ENCODE assay signal across 33 cellular contexts in genomic region chr2:41919135-41919534, GRCh38.
DNase-seq lines count a peak whose midpoint lies in the region; ATAC-seq, FAIRE-seq and TF ChIP-seq lines count a peak whose summit lies in the region.
"Had no signal": no experiment of that assay in that cellular context is flagged by ENCODE, and none has a peak within 500 bp of the region (broad histone marks: within the 10 kb centered on the region; RNA-seq: fewer than 3 reads in every experiment).

No MANE protein-coding gene starts in this region.

- FAIRE-seq in urothelium cell line (lab: Jason Lieb, UNC), result peak; percentile 9
- FAIRE-seq: A204.1, A549, D721Med had no signal

- ATAC-seq in HG03039 (IDR thresholded peaks at IDR 0.05; ENCODE audit: unreplicated experiment) (no peak), GM21381 (IDR thresholded peaks at IDR 0.05; ENCODE audit: unreplicated experiment) (no peak)
- ATAC-seq: A549; CD8-positive, alpha-beta T cell had no signal

- no CpG with 5 or more reads among the region's 3 CpGs for WGBS in neuronal stem cell (ENCODE audit: extremely low coverage in 2 of 2, insufficient read length in 2 of 2, insufficient replicate concordance in 1 of 2), 2 donors

- H2BK12ac ChIP-seq in neuronal stem cell (ENCODE audit: low read length), result no peak overlapping the region

- H3K14ac ChIP-seq in neuronal stem cell (ENCODE audit: low read length), result no peak overlapping the region

- no peak overlapping the region for H3K9ac ChIP-seq in neuronal stem cell (ENCODE audit: low read depth, low read length, poor library complexity)
- H3K9ac ChIP-seq: BLaER1; BLaER1 treated with 17β-estradiol and CSF1 and Interleukin-3, amounts not matched to agents 10 nM and 100 nM had no signal

- no peak overlapping the region for H2AFZ ChIP-seq in neuronal stem cell (ENCODE audit: low read length)

- no peak overlapping the region for H2BK120ac ChIP-seq in neuronal stem cell (ENCODE audit: low read depth, low read length)

- H3K4ac ChIP-seq in neuronal stem cell (ENCODE audit: low read length), result no peak overlapping the region

- H3K23ac ChIP-seq in neuronal stem cell (ENCODE audit: low read depth, low read length, poor library complexity), result no peak overlapping the region

- peaks cover 0 to 3% of the 10 kb centered on the region in 2 donors for H3K4me1 ChIP-seq in neuronal stem cell (ENCODE audit: control insufficient read depth in 2 of 2, insufficient read depth in 1 of 2, low read depth in 1 of 2, low read length in 2 of 2)
- H3K4me1 ChIP-seq: BE2C; BLaER1; BLaER1 treated with 17β-estradiol and CSF1 and Interleukin-3, amounts not matched to agents 10 nM and 100 nM had no signal

- H4K8ac ChIP-seq in neuronal stem cell (ENCODE audit: low read depth, low read length), result no peak overlapping the region

- H2BK5ac ChIP-seq in neuronal stem cell (ENCODE audit: low read length), result no peak overlapping the region

- H3K27me3 ChIP-seq in neuronal stem cell (ENCODE audit: control insufficient read depth in 3 of 3, insufficient read depth in 3 of 3, low read depth in 1 of 3, low read length in 3 of 3), result peaks cover 0 to 3% (median 0%) of the 10 kb centered on the region in 3 experiments
- H3K27me3 ChIP-seq: BE2C; BLaER1; BLaER1 treated with 17β-estradiol and CSF1 and Interleukin-3, amounts not matched to agents 10 nM and 100 nM had no signal

- H3K27ac ChIP-seq in coronary artery (no peak overlapping the region), neuronal stem cell (replicated peaks; ENCODE audit: low read length) (no peak overlapping the region)
- H3K27ac ChIP-seq: 22Rv1; BLaER1; BLaER1 treated with 17β-estradiol and CSF1 and Interleukin-3, amounts not matched to agents 10 nM and 100 nM; C4-2B had no signal

- no peak for TF ChIP-seq CTCF in coronary artery (IDR thresholded peaks at IDR 0.05)

- H3K79me1 ChIP-seq in neuronal stem cell (ENCODE audit: low read depth, low read length), result no peaks in the 10 kb centered on the region

- H3K9me3 ChIP-seq in neuronal stem cell (replicated peaks in 1 of 2; ENCODE audit: control insufficient read depth in 2 of 2, insufficient read depth in 1 of 2, low read depth in 1 of 2, low read length in 2 of 2), result peaks cover 0 to 5% of the 10 kb centered on the region in 2 donors
- H3K9me3 ChIP-seq: BE2C, Caco-2 had no signal

- H3K18ac ChIP-seq in neuronal stem cell (ENCODE audit: low read length), result peak overlapping the region; percentile 35

- H2AK5ac ChIP-seq in neuronal stem cell (ENCODE audit: low read depth, low read length), result no peak overlapping the region

- DNase-seq in coronary artery (ENCODE audit: low spot score) (peak; percentile 59), neuronal stem cell (ENCODE audit: low spot score) (no peak), urothelium cell line (ENCODE audit: low spot score) (no peak), middle frontal gyrus (ENCODE audit: extremely low spot score, low spot score) (no peak)
- DNase-seq: 8988T; ACHN; AML-193; BE2C; C1 segment of cervical spinal cord; Caco-2; Calu3; CD4-positive, alpha-beta memory T cell; CD4-positive, alpha-beta T cell; CD4-positive, CD25-positive, alpha-beta regulatory T cell; CD8-positive, alpha-beta memory T cell; CD8-positive, alpha-beta T cell; COR-L47; DMS 273 treated with DMSO at 0.1 percent for 48 hours; DMS153; DMS53; DMS79; DMS79 treated with DMSO at 0.1 percent for 48 hours; DND-41; EL had no signal

- H3K4me3 ChIP-seq in coronary artery (no peak overlapping the region), neuronal stem cell (ENCODE audit: low read length in 2 of 2) (no peak overlapping the region)
- H3K4me3 ChIP-seq: A549; BLaER1; BLaER1 treated with 17β-estradiol and CSF1 and Interleukin-3, amounts not matched to agents 10 nM and 100 nM had no signal

- H3K4me2 ChIP-seq in neuronal stem cell (ENCODE audit: insufficient read depth, low read length, poor library complexity, severe bottlenecking), result no peak overlapping the region
- H3K4me2 ChIP-seq: A549; BLaER1; BLaER1 treated with 17β-estradiol and CSF1 and Interleukin-3, amounts not matched to agents 10 nM and 100 nM had no signal

- no peak overlapping the region for H4K91ac ChIP-seq in neuronal stem cell (ENCODE audit: low read depth, low read length, poor library complexity)

- no peaks in the 10 kb centered on the region for H3K36me3 ChIP-seq in neuronal stem cell (replicated peaks in 1 of 2; ENCODE audit: control insufficient read depth in 2 of 2, insufficient read depth in 2 of 2, low read length in 2 of 2)
- H3K36me3 ChIP-seq: BE2C; BLaER1; BLaER1 treated with 17β-estradiol and CSF1 and Interleukin-3, amounts not matched to agents 10 nM and 100 nM had no signal

- H2BK15ac ChIP-seq in neuronal stem cell (ENCODE audit: low read length), result peak overlapping the region; percentile 43
